In genomic region chrX:135295944-135296305, GRCh38 we compare ENCODE assay signal across 9 cellular contexts. TPM values are rescaled to one million over a fixed set of nuclear protein-coding genes. Genes with fewer than 3 reads are reported as not detected.
DNase-seq lines count a peak whose midpoint lies in the region; ATAC-seq, FAIRE-seq and TF ChIP-seq lines count a peak whose summit lies in the region.
"Had no signal": no experiment of that assay in that cellular context is flagged by ENCODE, and none has a peak within 500 bp of the region (broad histone marks: within the 10 kb centered on the region; RNA-seq: fewer than 3 reads in every experiment).

No MANE protein-coding gene starts in this region.

- H3K27ac ChIP-seq in Peyer's patch (peak overlapping the region in 1 of 4 donors; percentile 39), lower lobe of right lung (no peak overlapping the region), uterus (no peak overlapping the region), pancreas (no peak overlapping the region)

- H3K4me1 ChIP-seq in Peyer's patch (no peaks in the 10 kb centered on the region), lower lobe of right lung (no peaks in the 10 kb centered on the region), uterus (no peaks in the 10 kb centered on the region), pancreas (no peaks in the 10 kb centered on the region)

- no peak for FAIRE-seq in pancreas (lab: Jason Lieb, UNC)
- FAIRE-seq: colon had no signal

- H3K27me3 ChIP-seq in GM06990 (replicated peaks; ENCODE audit: control insufficient read depth, insufficient read depth, low read length) (no peaks in the 10 kb centered on the region), Peyer's patch (no peaks in the 10 kb centered on the region), lower lobe of right lung (ENCODE audit: low read depth) (no peaks in the 10 kb centered on the region), uterus (peaks cover 0 to 4% of the 10 kb centered on the region in 2 donors), pancreas (no peaks in the 10 kb centered on the region)

- DNase-seq in GM06990 (ENCODE audit: extremely low read depth, insufficient read length) (no peak), Peyer's patch (no peak), lower lobe of right lung (no peak), uterus (no peak), pancreas (no peak), HCEC 1CT (no peak), hippocampal formation (lab: John Stamatoyannopoulos, UW) (no peak)

- peak overlapping the region; percentile 62 for H3K4me3 ChIP-seq in GM06990 (replicated peaks; ENCODE audit: low read depth, low read length)
- peak overlapping the region; percentile 14 to 41 (median 26) for H3K4me3 ChIP-seq in Peyer's patch
- peak overlapping the region; percentile 39 for H3K4me3 ChIP-seq in lower lobe of right lung
- H3K4me3 ChIP-seq in uterus, result peak overlapping the region in 1 of 2 donors; percentile 19
- no peak overlapping the region for H3K4me3 ChIP-seq in pancreas

- ATAC-seq in GM21528 (IDR thresholded peaks at IDR 0.05; ENCODE audit: low FRiP score, unreplicated experiment), result peak; percentile 78
- ATAC-seq in lower lobe of right lung, result no peak
- no peak for ATAC-seq in pancreas

- TF ChIP-seq CTCF in GM06990 (IDR thresholded peaks at IDR 0.05; ENCODE audit: insufficient read depth, low read length, poor library complexity, severe bottlenecking) (no peak), Peyer's patch (IDR thresholded peaks at IDR 0.05) (no peak), lower lobe of right lung (IDR thresholded peaks at IDR 0.05) (no peak), uterus (IDR thresholded peaks at IDR 0.05) (no peak), pancreas (IDR thresholded peaks at IDR 0.05) (no peak)

- no peak for TF ChIP-seq POLR2A in Peyer's patch (IDR thresholded peaks at IDR 0.05)
- no peak for TF ChIP-seq POLR2A in uterus (IDR thresholded peaks at IDR 0.05)

- H3K36me3 ChIP-seq in GM06990 (ENCODE audit: control insufficient read depth, insufficient read depth, low read length), result no peaks in the 10 kb centered on the region
- peaks cover 0 to 9% (median 0%) of the 10 kb centered on the region in 3 donors for H3K36me3 ChIP-seq in Peyer's patch
- H3K36me3 ChIP-seq in lower lobe of right lung, result no peaks in the 10 kb centered on the region
- H3K36me3 ChIP-seq in uterus, result no peaks in the 10 kb centered on the region
- peaks cover 0 to 13% (median 0%) of the 10 kb centered on the region in 3 donors for H3K36me3 ChIP-seq in pancreas

- no peaks in the 10 kb centered on the region for H3K9me3 ChIP-seq in Peyer's patch
- no peaks in the 10 kb centered on the region for H3K9me3 ChIP-seq in lower lobe of right lung
- no peaks in the 10 kb centered on the region for H3K9me3 ChIP-seq in uterus
- no peaks in the 10 kb centered on the region for H3K9me3 ChIP-seq in pancreas

- WGBS in pancreas, 2 donors, result 50 to 61% methylated on average over 10 of the region's 10 CpGs

- intact Hi-C loops in lower lobe of right lung (cut with DNase I) (no loop called here), uterus (cut with DNase I; ENCODE audit: low total_unique reads) (no loop called here), pancreas (cut with DNase I) (no loop called here)

RNA-seq across cellular contexts. Expression of gene ETDC, which starts 13.4 kb away (rescaled TPM):
- total RNA-seq in Peyer's patch, result not detected
- total RNA-seq in lower lobe of right lung, result not detected
- total RNA-seq in uterus, result not detected
- total RNA-seq in pancreas, result not detected
- polyA plus RNA-seq in pancreas, result not detected

RNA-seq across cellular contexts. Expression of gene ETDA, which starts 44.1 kb away (rescaled TPM):
- total RNA-seq in Peyer's patch, result not detected
- total RNA-seq in lower lobe of right lung, result not detected
- not detected for total RNA-seq in uterus
- not detected for total RNA-seq in pancreas
- polyA plus RNA-seq in pancreas, result not detected

RNA-seq across cellular contexts. Expression of gene ZNF75D, which starts 48.0 kb away (rescaled TPM):
- total RNA-seq in Peyer's patch (10 to 100 TPM; 10.7 to 15.5 (median 13.2) TPM), lower lobe of right lung (10.3 TPM), uterus (10 to 100 TPM in 2 of 4 donors, 1 to 10 TPM in 2; 3.8 to 19.4 (median 10.5) TPM), pancreas (1 to 10 TPM; 4.4 to 6.4 (median 4.7) TPM)
- polyA plus RNA-seq in pancreas, result 10 to 100 TPM in 1 of 2 donors, 1 to 10 TPM in 1; 8.1 to 10.3 TPM

RNA-seq across cellular contexts. Expression of gene ZNF449, which starts 48.7 kb away (rescaled TPM):
- total RNA-seq in Peyer's patch (1 to 10 TPM; 4.6 to 9.9 (median 5.9) TPM), lower lobe of right lung (5.1 TPM), uterus (10 to 100 TPM in 2 of 4 donors, 1 to 10 TPM in 2; 6.9 to 29.3 (median 10.4) TPM), pancreas (1 to 10 TPM; 2.4 to 5.7 (median 3.5) TPM)
- polyA plus RNA-seq in pancreas, result 1 to 10 TPM; 3.1 to 9.6 TPM

Comparison
In these comparisons a context has a peak if more than half of its experiments do, and no peak if none do; other contexts are left out.
1. H3K4me3 ChIP-seq: peak in GM06990 (single experiment), Peyer's patch (4 of 4) and lower lobe of right lung (single experiment); none in pancreas (0 of 4).